In the genomic region with DNA sequence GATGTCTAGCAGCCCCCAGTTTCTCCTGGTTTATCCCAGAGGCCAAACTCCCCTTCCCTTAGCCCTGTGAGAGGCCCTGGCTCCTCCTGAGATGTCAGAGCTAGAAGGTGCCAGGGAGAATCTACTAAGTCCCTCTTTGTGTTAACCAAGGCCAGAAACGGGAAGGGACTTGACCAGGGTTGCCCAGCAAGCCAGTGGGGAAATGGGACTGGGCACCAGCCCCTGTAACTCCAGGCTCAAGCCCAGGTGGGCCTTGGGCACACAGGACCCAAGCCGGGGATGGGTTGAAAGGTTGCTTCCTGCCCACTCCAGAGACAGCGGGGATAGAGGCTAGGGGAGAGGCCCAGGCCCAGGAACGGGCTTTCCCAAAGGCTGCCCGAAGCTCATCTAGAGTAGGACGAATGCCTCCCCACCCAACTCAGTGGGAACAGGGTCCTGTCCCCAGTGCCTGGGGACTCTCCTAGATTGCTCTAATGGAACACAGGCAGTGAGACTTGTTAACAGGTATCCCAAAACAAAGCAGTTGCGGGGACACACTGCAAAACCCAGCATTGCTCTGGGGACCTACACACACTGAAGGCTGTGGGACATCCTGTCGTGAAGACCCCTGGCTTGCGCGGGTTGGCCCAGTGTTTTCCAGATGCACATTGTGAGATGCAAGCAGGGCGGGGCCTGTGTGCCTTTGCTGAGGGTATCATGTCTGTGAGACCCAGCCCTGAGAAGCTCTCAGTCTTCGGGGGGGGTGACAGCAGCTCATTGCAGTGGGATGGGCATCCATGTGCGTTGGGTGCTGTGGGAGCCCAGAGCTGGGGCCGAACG, we compare ENCODE assay signal across 17 cellular contexts. TPM values are rescaled to one million over a fixed set of nuclear protein-coding genes. Genes with fewer than 3 reads are reported as not detected.
A peak's percentile ranks its signal among the peaks of the same experiment; 100 is the strongest.
DNase-seq lines count a peak whose midpoint lies in the region; ATAC-seq, FAIRE-seq and TF ChIP-seq lines count a peak whose summit lies in the region.
"Had no signal": no experiment of that assay in that cellular context is flagged by ENCODE, and none has a peak within 500 bp of the region (broad histone marks: within the 10 kb centered on the region; RNA-seq: fewer than 3 reads in every experiment).

No MANE protein-coding gene starts in this region.

- H3K4me1 Mint-ChIP-seq in CD8-positive, alpha-beta T cell (ENCODE audit: low read depth): no peaks in the 10 kb centered on the region

- H3K79me1 ChIP-seq in neuronal stem cell (ENCODE audit: low read depth, low read length): no peaks in the 10 kb centered on the region

- H2AK5ac ChIP-seq in neuronal stem cell (ENCODE audit: low read depth, low read length): peak overlapping the region; percentile 85

- H2BK5ac ChIP-seq in neuronal stem cell (ENCODE audit: low read length): no peak overlapping the region

- no peak overlapping the region for H3K27ac Mint-ChIP-seq in CD8-positive, alpha-beta T cell
- H3K27ac Mint-ChIP-seq: CD4-positive, alpha-beta T cell had no signal

- DNase-seq in bronchial epithelial cell (ENCODE audit: low read depth) (no peak), neuronal stem cell (ENCODE audit: low spot score) (no peak), spleen (peak; percentile 59), A172 (ENCODE audit: low spot score) (no peak), G401 (ENCODE audit: low spot score) (no peak)
- no peak for DNase-seq in CD8-positive, alpha-beta T cell
- DNase-seq: AML-193; CD4-positive, alpha-beta T cell; DMS79 treated with DMSO at 0.1 percent for 48 hours; GM23248; HCEC 1CT had no signal

- H3K18ac ChIP-seq in neuronal stem cell (ENCODE audit: low read length): peak overlapping the region; percentile 16

- peak; percentile 52 for FAIRE-seq in bronchial epithelial cell (lab: Jason Lieb, UNC)
- FAIRE-seq: A549, GM12878, GM19239, H54 had no signal

- in situ Hi-C loops in G401 (cut with HindIII; ENCODE audit: low sequenced_read_pairs): no loop called here

- no peak overlapping the region for H3K23ac ChIP-seq in neuronal stem cell (ENCODE audit: low read depth, low read length, poor library complexity)

- TF ChIP-seq POLR2A in spleen (IDR thresholded peaks at IDR 0.05): no peak

- H3K4me3 Mint-ChIP-seq in CD8-positive, alpha-beta T cell: no peak overlapping the region
- H3K4me3 Mint-ChIP-seq: CD4-positive, alpha-beta T cell had no signal

- H4K8ac ChIP-seq in neuronal stem cell (ENCODE audit: low read depth, low read length): no peak overlapping the region

- no peaks in the 10 kb centered on the region for H3K9me3 ChIP-seq in neuronal stem cell (replicated peaks in 1 of 2; ENCODE audit: control insufficient read depth in 2 of 2, insufficient read depth in 1 of 2, low read depth in 1 of 2, low read length in 2 of 2)
- peaks cover 0 to 13% (median 0%) of the 10 kb centered on the region in 8 donors for H3K9me3 ChIP-seq in spleen
- no peaks in the 10 kb centered on the region for H3K9me3 ChIP-seq in CD8-positive, alpha-beta T cell (ENCODE audit: low read length)
- H3K9me3 ChIP-seq: A549 had no signal

- intact Hi-C loops in spleen (cut with DNase I; ENCODE audit: low total_unique reads): no loop called here
- intact Hi-C loops in CD8-positive, alpha-beta T cell (cut with DNase I, micrococcal nuclease): no loop called here

- peaks cover 0 to 7% of the 10 kb centered on the region in 2 donors for H3K4me1 ChIP-seq in neuronal stem cell (ENCODE audit: control insufficient read depth in 2 of 2, insufficient read depth in 1 of 2, low read depth in 1 of 2, low read length in 2 of 2)
- H3K4me1 ChIP-seq in spleen: no peaks in the 10 kb centered on the region
- no peaks in the 10 kb centered on the region for H3K4me1 ChIP-seq in CD8-positive, alpha-beta T cell (ENCODE audit: insufficient read depth, low read length)
- H3K4me1 ChIP-seq: A549 had no signal

- H3K27me3 ChIP-seq in bronchial epithelial cell (ENCODE audit: control insufficient read depth, insufficient read depth, low read length) (peaks cover 4% of the 10 kb centered on the region), neuronal stem cell (ENCODE audit: control insufficient read depth in 3 of 3, insufficient read depth in 3 of 3, low read depth in 1 of 3, low read length in 3 of 3) (peaks cover 0 to 37% (median 0%) of the 10 kb centered on the region in 3 experiments), spleen (replicated peaks in 1 of 7) (peaks cover 0 to 27% (median 0%) of the 10 kb centered on the region in 7 donors)
- H3K27me3 ChIP-seq in CD8-positive, alpha-beta T cell (ENCODE audit: insufficient read depth, low read length): no peaks in the 10 kb centered on the region

- H3K36me3 Mint-ChIP-seq in CD8-positive, alpha-beta T cell: no peaks in the 10 kb centered on the region

- H2BK15ac ChIP-seq in neuronal stem cell (ENCODE audit: low read length): no peak overlapping the region

- H3K27me3 Mint-ChIP-seq in CD8-positive, alpha-beta T cell (ENCODE audit: low read depth): no peaks in the 10 kb centered on the region
- H3K27me3 Mint-ChIP-seq: CD4-positive, alpha-beta T cell had no signal

- no peak for ATAC-seq in CD8-positive, alpha-beta T cell
- ATAC-seq: A549, GM12878 had no signal

- no peak overlapping the region for H3K14ac ChIP-seq in neuronal stem cell (ENCODE audit: low read length)

- CTCF ChIA-PET in CD8-positive, alpha-beta T cell (lab: Charles Lee): interaction anchor here (1.7 to 3.2 kb wide), 2 partner anchors 12 to 24 kb away, joined by 4 to 15 read pairs; no protein-coding TSS in a partner anchor

- TF ChIP-seq CTCF in bronchial epithelial cell (IDR thresholded peaks at IDR 0.05; ENCODE audit: insufficient read depth, low read length, severe bottlenecking) (no peak), spleen (IDR thresholded peaks at IDR 0.05 in 8 of 11, conservative IDR thresholded peaks at IDR 0.05 in 3 of 11) (no peak)
- TF ChIP-seq CTCF in CD8-positive, alpha-beta T cell (IDR thresholded peaks at IDR 0.05): no peak

- no peak overlapping the region for H4K91ac ChIP-seq in neuronal stem cell (ENCODE audit: low read depth, low read length, poor library complexity)

- no peak overlapping the region for H2BK120ac ChIP-seq in neuronal stem cell (ENCODE audit: low read depth, low read length)

- H3K36me3 ChIP-seq in bronchial epithelial cell (ENCODE audit: control insufficient read depth, insufficient read depth, low read length): no peaks in the 10 kb centered on the region
- H3K36me3 ChIP-seq in neuronal stem cell (replicated peaks in 1 of 2; ENCODE audit: control insufficient read depth in 2 of 2, insufficient read depth in 2 of 2, low read length in 2 of 2): no peaks in the 10 kb centered on the region
- H3K36me3 ChIP-seq in spleen: no peaks in the 10 kb centered on the region
- H3K36me3 ChIP-seq in CD8-positive, alpha-beta T cell (ENCODE audit: insufficient read depth, low read length): no peaks in the 10 kb centered on the region

- no CpG with 5 or more reads among the region's 15 CpGs for WGBS in neuronal stem cell (ENCODE audit: extremely low coverage in 2 of 2, insufficient read length in 2 of 2, insufficient replicate concordance in 1 of 2), 2 donors
- 85 to 95% (median 90%) methylated on average over 15 of the region's 15 CpGs for WGBS in spleen, 5 donors

- H3K4me3 ChIP-seq in bronchial epithelial cell (ENCODE audit: low read depth, low read length) (no peak overlapping the region), neuronal stem cell (ENCODE audit: low read length in 2 of 2) (no peak overlapping the region), spleen (no peak overlapping the region)
- H3K4me3 ChIP-seq in CD8-positive, alpha-beta T cell (ENCODE audit: low read depth, low read length): no peak overlapping the region
- H3K4me3 ChIP-seq: A549, GM12878, GM23248 had no signal

- POLR2A ChIA-PET in CD8-positive, alpha-beta T cell (lab: Charles Lee): no interaction called here

- no peak overlapping the region for H2AFZ ChIP-seq in neuronal stem cell (ENCODE audit: low read length)
- H2AFZ ChIP-seq: GM23248 had no signal

- no peak overlapping the region for H3K27ac ChIP-seq in neuronal stem cell (replicated peaks; ENCODE audit: low read length)
- no peak overlapping the region for H3K27ac ChIP-seq in spleen
- H3K27ac ChIP-seq in CD8-positive, alpha-beta T cell (ENCODE audit: low read depth, low read length): no peak overlapping the region
- H3K27ac ChIP-seq: A549, C4-2B, GM23248, HL-60 had no signal

- H3K4me2 ChIP-seq in neuronal stem cell (ENCODE audit: insufficient read depth, low read length, poor library complexity, severe bottlenecking): no peak overlapping the region
- H3K4me2 ChIP-seq: A549 had no signal

- peaks cover 10% of the 10 kb centered on the region for H3K9me3 Mint-ChIP-seq in CD8-positive, alpha-beta T cell
- H3K9me3 Mint-ChIP-seq: CD4-positive, alpha-beta T cell had no signal

- H3K9ac ChIP-seq in neuronal stem cell (ENCODE audit: low read depth, low read length, poor library complexity): no peak overlapping the region
- H3K9ac ChIP-seq: GM23248 had no signal

- no peak overlapping the region for H2BK12ac ChIP-seq in neuronal stem cell (ENCODE audit: low read length)

- no peak overlapping the region for H3K4ac ChIP-seq in neuronal stem cell (ENCODE audit: low read length)

RNA-seq across cellular contexts. Expression of gene TXNRD3, which starts 12.9 kb away (rescaled TPM):
- total RNA-seq in bronchial epithelial cell (9.9 and 10.3 TPM in 2 replicates), spleen (10 to 100 TPM in 1 of 7 donors, 1 to 10 TPM in 6; 3.7 to 12.9 (median 7.6) TPM)
- polyA plus RNA-seq in neuronal stem cell (2013, experiment 1 of 2): 12.6 TPM
- polyA plus RNA-seq in neuronal stem cell (2013, experiment 2 of 2): 12.6 TPM
- 1 to 10 TPM; 3.7 to 5.8 (median 5.1) TPM for polyA plus RNA-seq in spleen
- total RNA-seq in A172 (2014; rRNA removed; shearing (Covaris generic)): 16.2 and 22.3 TPM in 2 replicates
- 1 to 10 TPM; 1.6 to 1.7 TPM for total RNA-seq in CD8-positive, alpha-beta T cell
- 13.2 and 21.5 TPM in 2 replicates for total RNA-seq in G401 (2014; rRNA removed; shearing (Covaris generic))
- total RNA-seq: GM12878 had no signal
- polyA plus RNA-seq: GM12878 had no signal

RNA-seq across cellular contexts. Expression of gene CHCHD6, which starts 36.2 kb away (rescaled TPM):
- total RNA-seq in bronchial epithelial cell (25.5 and 36.6 TPM in 2 replicates), spleen (10 to 100 TPM in 4 of 7 donors, 1 to 10 TPM in 3; 6.3 to 14.6 (median 10.3) TPM)
- 38.4 TPM for polyA plus RNA-seq in neuronal stem cell (2013, experiment 1 of 2)
- 38.2 TPM for polyA plus RNA-seq in neuronal stem cell (2013, experiment 2 of 2)
- polyA plus RNA-seq in spleen: 10 to 100 TPM; 13.1 to 39.1 (median 17.9) TPM
- 35.8 and 49.4 TPM in 2 replicates for total RNA-seq in A172 (2014; rRNA removed; shearing (Covaris generic))
- 1 to 10 TPM; 6.2 to 6.4 TPM for total RNA-seq in CD8-positive, alpha-beta T cell
- 32.3 and 36.2 TPM in 2 replicates for total RNA-seq in G401 (2014; rRNA removed; shearing (Covaris generic))
